Comparison of ENCODE assay signal across 10 cellular contexts in genomic region chr4:576245-576821, GRCh38. TPM values are rescaled to one million over a fixed set of nuclear protein-coding genes. Genes with fewer than 3 reads are reported as not detected.
A peak's percentile ranks its signal among the peaks of the same experiment; 100 is the strongest.
DNase-seq lines count a peak whose midpoint lies in the region; ATAC-seq and TF ChIP-seq lines count a peak whose summit lies in the region.
"Had no signal": no experiment of that assay in that cellular context is flagged by ENCODE, and none has a peak within 500 bp of the region (broad histone marks: within the 10 kb centered on the region; RNA-seq: fewer than 3 reads in every experiment).

A gene with protein sequence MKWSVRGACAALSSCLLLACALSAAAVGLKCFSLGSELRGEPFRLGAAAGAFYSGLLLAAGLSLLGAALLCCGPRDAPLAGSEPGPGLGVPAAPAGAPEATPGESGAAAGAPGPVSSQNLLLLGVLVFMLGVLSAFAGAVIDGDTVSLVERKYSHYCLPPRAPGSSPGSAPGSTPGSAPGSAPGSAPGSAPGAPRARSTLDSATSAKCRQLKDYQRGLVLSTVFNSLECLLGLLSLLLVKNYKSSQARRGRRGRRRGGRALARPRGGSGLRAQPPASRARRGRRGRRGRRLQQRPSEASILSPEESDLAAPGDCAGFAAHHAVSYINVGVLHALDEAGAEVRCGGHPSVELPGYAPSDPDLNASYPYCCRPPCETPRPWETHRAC (minus strand): TSS chr4:576295. CDS start chr4:576062, 233 bp downstream.

- H4K8ac ChIP-seq in trophoblast cell (ENCODE audit: low read depth, low read length), result no peak within 1 kb of the TSS

- H3K23ac ChIP-seq in trophoblast cell (ENCODE audit: low read length), result no peak within 1 kb of the TSS

- H2AK5ac ChIP-seq in trophoblast cell (ENCODE audit: low read length), result no peak within 1 kb of the TSS

- H2AFZ ChIP-seq in PC-9 (0 out of 2 replicates have a peak within 1 kb of the TSS, but pooled peaks have one; percentile 6), trophoblast cell (ENCODE audit: insufficient read depth, low read length, poor library complexity) (no peak within 1 kb of the TSS)

- TF ChIP-seq CTCF in PC-9 (conservative IDR thresholded peaks at IDR 0.05), result no peak

- no peak within 1 kb of the TSS for H3K18ac ChIP-seq in trophoblast cell (ENCODE audit: low read length)

- no peak within 1 kb of the TSS for H2BK120ac ChIP-seq in trophoblast cell (ENCODE audit: insufficient read depth, low read length, poor library complexity)

- ATAC-seq in HG02571 (IDR thresholded peaks at IDR 0.05; ENCODE audit: unreplicated experiment), result no peak

- H4K91ac ChIP-seq in trophoblast cell (ENCODE audit: low read depth, low read length), result no peak within 1 kb of the TSS

- no peak within 1 kb of the TSS for H3K14ac ChIP-seq in trophoblast cell (ENCODE audit: low read length)

- no peak within 1 kb of the TSS for H3K9ac ChIP-seq in trophoblast cell (ENCODE audit: low read length)

- H3K27ac ChIP-seq in PC-9, result no peak within 1 kb of the TSS
- no peak within 1 kb of the TSS for H3K27ac ChIP-seq in esophagus (ENCODE audit: low read depth in 2 of 2, low read length in 1 of 2)
- no peak within 1 kb of the TSS for H3K27ac ChIP-seq in trophoblast cell (ENCODE audit: low read depth, low read length)

- peaks cover 43% of the 10 kb centered on the region for H3K27me3 Mint-ChIP-seq in activated CD4-positive, alpha-beta memory T cell treated with anti-CD3 and anti-CD28 coated beads, Interleukin-2, amount 10 ng/mL, durations not matched to agents 7 days and 5 days
- peaks cover 58% of the 10 kb centered on the region for H3K27me3 Mint-ChIP-seq in activated CD4-positive, alpha-beta memory T cell treated with anti-CD3 and anti-CD28 coated beads for 36 hours

- CTCF ChIA-PET in activated CD4-positive, alpha-beta memory T cell treated with anti-CD3 and anti-CD28 coated beads, Interleukin-2, amount 10 ng/mL, durations not matched to agents 7 days and 5 days (lab: Charles Lee), result no interaction called here
- CTCF ChIA-PET in activated CD4-positive, alpha-beta memory T cell treated with anti-CD3 and anti-CD28 coated beads for 36 hours (lab: Charles Lee), result no interaction called here
- CTCF ChIA-PET in PC-9 (lab: Charles Lee), result no interaction called here

- H3K79me2 ChIP-seq in PC-9 (ENCODE audit: low read depth) (no peaks in the 10 kb centered on the region), trophoblast cell (ENCODE audit: control insufficient read depth, insufficient read depth, low read length, poor library complexity) (no peaks in the 10 kb centered on the region)

- DNase-seq in activated CD4-positive, alpha-beta memory T cell treated with anti-CD3 and anti-CD28 coated beads, Interleukin-2, amount 10 ng/mL, durations not matched to agents 7 days and 5 days, result no peak
- DNase-seq in activated CD4-positive, alpha-beta memory T cell treated with anti-CD3 and anti-CD28 coated beads for 36 hours, result no peak
- DNase-seq in PC-9 (no peak), trophoblast cell (no peak)
- DNase-seq in stimulated activated CD4-positive, alpha-beta T cell treated with anti-CD3 and anti-CD28 coated beads, Interleukin-1b, Interleukin-23, amount 100 ng/mL, for 48 hours, result no peak
- no peak for DNase-seq in stimulated activated CD4-positive, alpha-beta T cell treated with anti-CD3 and anti-CD28 coated beads, Interleukin-4, amount 100 ng/mL, for 24 hours
- DNase-seq: stimulated activated CD4-positive, alpha-beta T cell treated with anti-CD3 and anti-CD28 coated beads, Interleukin-2, amount 100 ng/mL, for 48 hours had no signal

- WGBS in esophagus, 2 donors, result 0 to 3% methylated on average over 25 to 51 of the region's 60 CpGs
- no CpG with 5 or more reads among the region's 60 CpGs for WGBS in trophoblast cell (ENCODE audit: extremely low coverage, insufficient coverage, insufficient read length)

- H3F3A ChIP-seq in PC-9 (ENCODE audit: insufficient read depth, low read depth), result no peaks in the 10 kb centered on the region

- peak within 1 kb of the TSS; percentile 47 for H3K27ac Mint-ChIP-seq in activated CD4-positive, alpha-beta memory T cell treated with anti-CD3 and anti-CD28 coated beads, Interleukin-2, amount 10 ng/mL, durations not matched to agents 7 days and 5 days
- no peak within 1 kb of the TSS for H3K27ac Mint-ChIP-seq in activated CD4-positive, alpha-beta memory T cell treated with anti-CD3 and anti-CD28 coated beads for 36 hours

- H3K9me3 ChIP-seq in PC-9 (ENCODE audit: insufficient read depth, low read depth), result no peaks in the 10 kb centered on the region
- peaks cover 0 to 7% of the 10 kb centered on the region in 2 donors for H3K9me3 ChIP-seq in esophagus (ENCODE audit: control insufficient read depth in 2 of 2, insufficient read depth in 1 of 2, low read depth in 1 of 2, low read length in 1 of 2)
- peaks cover 17% of the 10 kb centered on the region for H3K9me3 ChIP-seq in trophoblast cell (ENCODE audit: insufficient read depth, low read depth, low read length)

- H3K36me3 ChIP-seq in PC-9 (ENCODE audit: low read depth) (no peaks in the 10 kb centered on the region), esophagus (ENCODE audit: control insufficient read depth in 2 of 2, insufficient read depth in 2 of 2, low read length in 1 of 2) (no peaks in the 10 kb centered on the region), trophoblast cell (ENCODE audit: control insufficient read depth in 1 of 2, insufficient read depth in 2 of 2, low read length in 2 of 2) (no peaks in the 10 kb centered on the region)

- H3K4me1 Mint-ChIP-seq in activated CD4-positive, alpha-beta memory T cell treated with anti-CD3 and anti-CD28 coated beads, Interleukin-2, amount 10 ng/mL, durations not matched to agents 7 days and 5 days, result peaks cover 9% of the 10 kb centered on the region
- H3K4me1 Mint-ChIP-seq in activated CD4-positive, alpha-beta memory T cell treated with anti-CD3 and anti-CD28 coated beads for 36 hours (ENCODE audit: low read depth), result peaks cover 13% of the 10 kb centered on the region

- POLR2A ChIA-PET in activated CD4-positive, alpha-beta memory T cell treated with anti-CD3 and anti-CD28 coated beads, Interleukin-2, amount 10 ng/mL, durations not matched to agents 7 days and 5 days (lab: Charles Lee), result no interaction called here
- POLR2A ChIA-PET in activated CD4-positive, alpha-beta memory T cell treated with anti-CD3 and anti-CD28 coated beads for 36 hours (lab: Charles Lee), result interaction anchor here (0.6 kb wide), 1 partner anchor 206 kb away, joined by 3 read pairs; no protein-coding TSS in a partner anchor
- POLR2A ChIA-PET in PC-9 (lab: Charles Lee; ENCODE audit: unreplicated experiment), result no interaction called here

- H3K4ac ChIP-seq in trophoblast cell (ENCODE audit: low read depth, low read length), result no peak within 1 kb of the TSS

- no peak within 1 kb of the TSS for H4K12ac ChIP-seq in trophoblast cell (ENCODE audit: low read depth, low read length)

- no peaks in the 10 kb centered on the region for H3K79me1 ChIP-seq in trophoblast cell (ENCODE audit: low read length)

- H3K4me3 ChIP-seq in PC-9, result peak within 1 kb of the TSS; percentile 37; the same call in 1 of the 2 replicates
- H3K4me3 ChIP-seq in esophagus (ENCODE audit: low read depth in 1 of 2, low read length in 2 of 2), result peak within 1 kb of the TSS; percentile 12 to 15
- no peak within 1 kb of the TSS for H3K4me3 ChIP-seq in trophoblast cell (ENCODE audit: low read depth, low read length)

- no peaks in the 10 kb centered on the region for H3K9me2 ChIP-seq in PC-9 (ENCODE audit: insufficient read depth)

- no peaks in the 10 kb centered on the region for H3K4me1 ChIP-seq in PC-9 (replicated peaks; ENCODE audit: insufficient read depth)
- H3K4me1 ChIP-seq in esophagus (ENCODE audit: control insufficient read depth in 2 of 2, insufficient read depth in 2 of 2, low read length in 1 of 2), result peaks cover 14 to 15% of the 10 kb centered on the region in 2 donors
- peaks cover 2 to 5% of the 10 kb centered on the region in 2 experiments for H3K4me1 ChIP-seq in trophoblast cell (ENCODE audit: control insufficient read depth in 1 of 2, insufficient read depth in 2 of 2, low read length in 2 of 2)

- no peak within 1 kb of the TSS for H2BK5ac ChIP-seq in trophoblast cell (ENCODE audit: low read depth, low read length, poor library complexity)

- peaks cover 21% of the 10 kb centered on the region for H3K36me3 Mint-ChIP-seq in activated CD4-positive, alpha-beta memory T cell treated with anti-CD3 and anti-CD28 coated beads, Interleukin-2, amount 10 ng/mL, durations not matched to agents 7 days and 5 days (ENCODE audit: low read depth)
- H3K36me3 Mint-ChIP-seq in activated CD4-positive, alpha-beta memory T cell treated with anti-CD3 and anti-CD28 coated beads for 36 hours, result no peaks in the 10 kb centered on the region

- H3K27me3 ChIP-seq in PC-9 (ENCODE audit: insufficient read depth, low read depth) (peaks cover 67% of the 10 kb centered on the region), esophagus (ENCODE audit: control insufficient read depth in 1 of 2, insufficient read depth in 2 of 2, low read length in 2 of 2) (peaks cover 0 to 10% of the 10 kb centered on the region in 2 donors), trophoblast cell (ENCODE audit: insufficient read depth, low read length) (peaks cover 70% of the 10 kb centered on the region)

- H3K9me3 Mint-ChIP-seq in activated CD4-positive, alpha-beta memory T cell treated with anti-CD3 and anti-CD28 coated beads, Interleukin-2, amount 10 ng/mL, durations not matched to agents 7 days and 5 days, result peaks cover 17% of the 10 kb centered on the region
- H3K9me3 Mint-ChIP-seq in activated CD4-positive, alpha-beta memory T cell treated with anti-CD3 and anti-CD28 coated beads for 36 hours, result peaks cover 5% of the 10 kb centered on the region

- intact Hi-C loops in activated CD4-positive, alpha-beta memory T cell treated with anti-CD3 and anti-CD28 coated beads for 36 hours (cut with micrococcal nuclease), result no loop called here
- intact Hi-C loops in PC-9 (cut with micrococcal nuclease; ENCODE audit: unreplicated experiment), result no loop called here

- no peak within 1 kb of the TSS for H2BK12ac ChIP-seq in trophoblast cell (ENCODE audit: low read length)

- H3K4me3 Mint-ChIP-seq in activated CD4-positive, alpha-beta memory T cell treated with anti-CD3 and anti-CD28 coated beads, Interleukin-2, amount 10 ng/mL, durations not matched to agents 7 days and 5 days, result no peak within 1 kb of the TSS
- H3K4me3 Mint-ChIP-seq in activated CD4-positive, alpha-beta memory T cell treated with anti-CD3 and anti-CD28 coated beads for 36 hours, result no peak within 1 kb of the TSS

- BruUV-seq in PC-9 (replicated peaks; lab: Mats Ljungman, UMichigan), result no TSS peak

- peak within 1 kb of the TSS; percentile 73 for H3K4me2 ChIP-seq in PC-9
- peak within 1 kb of the TSS; percentile 41 for H3K4me2 ChIP-seq in trophoblast cell (ENCODE audit: low read length)

- H4K20me1 ChIP-seq in PC-9 (ENCODE audit: insufficient read depth), result no peaks in the 10 kb centered on the region

RNA-seq across cellular contexts. Expression of the gene that starts here (rescaled TPM):
- total RNA-seq in activated CD4-positive, alpha-beta memory T cell treated with anti-CD3 and anti-CD28 coated beads, Interleukin-2, amount 10 ng/mL, durations not matched to agents 7 days and 5 days, result not detected
- total RNA-seq in activated CD4-positive, alpha-beta memory T cell treated with anti-CD3 and anti-CD28 coated beads for 36 hours, result not detected
- not detected in 2 replicates for total RNA-seq in PC-9 (2021)
- polyA plus RNA-seq in esophagus, result under 1 TPM; 0.08 TPM
- not detected in 2 replicates for polyA plus RNA-seq in trophoblast cell (2013)
- total RNA-seq: dermis blood vessel endothelial cell had no signal
